In the genomic region with DNA sequence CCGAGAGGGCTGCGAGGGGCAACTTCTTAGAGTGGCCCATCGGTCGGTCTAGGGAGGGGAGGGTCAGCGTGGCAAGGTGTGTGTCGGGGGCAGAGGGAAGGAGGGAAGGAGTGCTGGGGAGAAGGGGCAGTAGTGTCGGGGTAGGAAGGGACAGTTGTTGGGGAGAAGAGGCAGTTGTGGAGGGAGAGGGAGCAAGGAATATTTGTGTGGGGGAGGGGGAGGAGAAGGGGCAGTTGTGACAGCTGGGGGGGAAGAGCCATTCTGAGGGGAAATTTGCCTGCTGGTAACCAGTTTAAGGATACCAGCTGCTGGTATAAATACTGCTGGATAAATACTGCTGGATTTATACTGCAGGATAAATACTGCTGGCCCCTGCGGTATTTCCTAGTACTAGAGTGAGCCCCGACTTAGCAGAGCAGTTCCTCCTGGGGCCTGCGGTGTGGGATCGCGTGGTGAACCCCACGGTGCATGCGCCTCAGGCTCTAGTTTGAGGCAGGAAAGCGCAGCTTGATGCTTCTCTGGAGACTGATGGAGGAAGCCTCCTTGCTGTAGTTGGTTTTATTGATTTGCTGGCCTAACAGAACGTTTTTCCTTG, we compare ENCODE assay signal across 9 cellular contexts. TPM values are rescaled to one million over a fixed set of nuclear protein-coding genes. Genes with fewer than 3 reads are reported as not detected.
A peak's percentile ranks its signal among the peaks of the same experiment; 100 is the strongest.
DNase-seq lines count a peak whose midpoint lies in the region; ATAC-seq and TF ChIP-seq lines count a peak whose summit lies in the region.
"Had no signal": no experiment of that assay in that cellular context is flagged by ENCODE, and none has a peak within 500 bp of the region (broad histone marks: within the 10 kb centered on the region; RNA-seq: fewer than 3 reads in every experiment).

No MANE protein-coding gene starts in this region.

- no peaks in the 10 kb centered on the region for H3K9me3 ChIP-seq in CD8-positive, alpha-beta T cell (ENCODE audit: low read length)
- H3K9me3 ChIP-seq in mucosa of descending colon (no peaks in the 10 kb centered on the region), uterus (no peaks in the 10 kb centered on the region)

- H3K4me1 Mint-ChIP-seq in CD8-positive, alpha-beta T cell (ENCODE audit: low read depth), result peaks cover 17% of the 10 kb centered on the region

- peak overlapping the region; percentile 51 for H3K4me3 Mint-ChIP-seq in CD8-positive, alpha-beta T cell

- H3K4me1 ChIP-seq in CD8-positive, alpha-beta T cell (ENCODE audit: insufficient read depth, low read length), result peaks cover 19% of the 10 kb centered on the region
- peaks cover 14% of the 10 kb centered on the region for H3K4me1 ChIP-seq in mucosa of descending colon (ENCODE audit: low read depth)
- H3K4me1 ChIP-seq in uterus, result peaks cover 0 to 3% of the 10 kb centered on the region in 2 donors

- POLR2A ChIA-PET in CD8-positive, alpha-beta T cell (lab: Charles Lee), result no interaction called here

- H3K27ac Mint-ChIP-seq in CD8-positive, alpha-beta T cell, result no peak overlapping the region

- peak in 2 of 7 experiments; percentile 25 to 34 for DNase-seq in CD8-positive, alpha-beta T cell
- peak; percentile 34 for DNase-seq in NCI-H1105 (lab: John Stamatoyannopoulos, UW)
- DNase-seq in cardiac fibroblast (ENCODE audit: low read depth in 2 of 2), result no peak
- DNase-seq in mucosa of descending colon, result peak in 1 of 3 donors; percentile 35
- DNase-seq in uterus, result no peak
- no peak for DNase-seq in D341Med (ENCODE audit: low spot score)
- no peak for DNase-seq in GM10266 (ENCODE audit: extremely low spot score)
- no peak for DNase-seq in activated gamma-delta T cell (lab: John Stamatoyannopoulos, UW)

- no peak for TF ChIP-seq POLR2A in uterus (IDR thresholded peaks at IDR 0.05)

- intact Hi-C loops in CD8-positive, alpha-beta T cell (cut with DNase I, micrococcal nuclease), result no loop called here
- intact Hi-C loops in mucosa of descending colon (cut with DNase I, micrococcal nuclease) (no loop called here), uterus (cut with DNase I; ENCODE audit: low total_unique reads) (no loop called here)

- no peak for TF ChIP-seq CTCF in CD8-positive, alpha-beta T cell (IDR thresholded peaks at IDR 0.05)
- TF ChIP-seq CTCF in cardiac fibroblast (IDR thresholded peaks at IDR 0.05; ENCODE audit: low read depth, low read length) (no peak), mucosa of descending colon (IDR thresholded peaks at IDR 0.05) (no peak), uterus (IDR thresholded peaks at IDR 0.05) (no peak), GM10266 (IDR thresholded peaks at IDR 0.05; ENCODE audit: control insufficient read depth, insufficient read depth, low read depth, missing control alignments) (no peak)

- peak; percentile 76 for ATAC-seq in CD8-positive, alpha-beta T cell
- peak; percentile 23 for ATAC-seq in mucosa of descending colon

- peak overlapping the region; percentile 55 for H3K4me3 ChIP-seq in CD8-positive, alpha-beta T cell (ENCODE audit: low read depth, low read length)
- H3K4me3 ChIP-seq in cardiac fibroblast (replicated peaks in 1 of 2; ENCODE audit: low read depth in 2 of 2, low read length in 2 of 2), result peak overlapping the region; percentile 68 to 71
- no peak overlapping the region for H3K4me3 ChIP-seq in mucosa of descending colon
- peak overlapping the region; percentile 45 to 70 for H3K4me3 ChIP-seq in uterus
- H3K4me3 ChIP-seq: lung had no signal

- H3K27ac ChIP-seq in CD8-positive, alpha-beta T cell (ENCODE audit: low read depth, low read length), result no peak overlapping the region
- peak overlapping the region; percentile 15 to 71 for H3K27ac ChIP-seq in uterus

- H3K27me3 Mint-ChIP-seq in CD8-positive, alpha-beta T cell (ENCODE audit: low read depth), result peaks cover 67% of the 10 kb centered on the region

- H3K36me3 Mint-ChIP-seq in CD8-positive, alpha-beta T cell, result no peaks in the 10 kb centered on the region

- H3K27me3 ChIP-seq in CD8-positive, alpha-beta T cell (ENCODE audit: insufficient read depth, low read length), result peaks cover 10% of the 10 kb centered on the region
- no peaks in the 10 kb centered on the region for H3K27me3 ChIP-seq in uterus

- no peaks in the 10 kb centered on the region for H3K36me3 ChIP-seq in CD8-positive, alpha-beta T cell (ENCODE audit: insufficient read depth, low read length)
- H3K36me3 ChIP-seq in mucosa of descending colon (ENCODE audit: low read depth) (no peaks in the 10 kb centered on the region), uterus (no peaks in the 10 kb centered on the region)

- H3K9me3 Mint-ChIP-seq in CD8-positive, alpha-beta T cell, result no peaks in the 10 kb centered on the region

- CTCF ChIA-PET in CD8-positive, alpha-beta T cell (lab: Charles Lee), result interaction anchor here (0.6 to 0.7 kb wide), 2 partner anchors 98 to 501 kb away, joined by 3 read pairs; no protein-coding TSS in a partner anchor

RNA-seq across cellular contexts. Expression of gene DNAH2, which starts 0.3 kb away (rescaled TPM):
- total RNA-seq in CD8-positive, alpha-beta T cell, result not detected
- under 1 TPM; 0.19 to 0.70 (median 0.29) TPM for total RNA-seq in mucosa of descending colon
- 1 to 10 TPM in 1 of 4 donors, under 1 TPM in 3; under 0.01 to 1.4 (median 0.48) TPM for total RNA-seq in uterus

RNA-seq across cellular contexts. Expression of gene EFNB3, which starts 12.9 kb away (rescaled TPM):
- total RNA-seq in CD8-positive, alpha-beta T cell, result not detected
- total RNA-seq in mucosa of descending colon (1 to 10 TPM in 1 of 3 donors, under 1 TPM in 2; 0.31 to 1.3 (median 0.35) TPM), uterus (10 to 100 TPM in 2 of 4 donors, under 1 TPM in 2; 0.26 to 13.1 (median 5.6) TPM)

RNA-seq across cellular contexts. Expression of gene WRAP53, which starts 29.6 kb away (rescaled TPM):
- 1 to 10 TPM; 5.2 to 6.6 TPM for total RNA-seq in CD8-positive, alpha-beta T cell
- 1 to 10 TPM; 5.1 to 9.9 (median 5.8) TPM for total RNA-seq in mucosa of descending colon
- 1 to 10 TPM; 1.0 to 8.8 (median 6.2) TPM for total RNA-seq in uterus

RNA-seq across cellular contexts. Expression of gene TP53, which starts 30.6 kb away (rescaled TPM):
- total RNA-seq in CD8-positive, alpha-beta T cell, result 10 to 100 TPM; 22.3 to 25.3 TPM
- total RNA-seq in mucosa of descending colon, result 10 to 100 TPM; 33.9 to 75.2 (median 57.0) TPM
- total RNA-seq in uterus, result 10 to 100 TPM in 3 of 4 donors, 1 to 10 TPM in 1; 5.9 to 58.3 (median 30.7) TPM
